24 cellular contexts compared by ENCODE assay signal in genomic region chr2:139454251-139454650, GRCh38.
"Had no signal": no experiment of that assay in that cellular context is flagged by ENCODE, and none has a peak within 500 bp of the region (broad histone marks: within the 10 kb centered on the region; RNA-seq: fewer than 3 reads in every experiment).

No MANE protein-coding gene starts in this region.

- H3K9me3 ChIP-seq: neutrophil, psoas muscle, right lobe of liver, sigmoid colon, thoracic aorta, thyroid gland had no signal

- H3K27me3 ChIP-seq: neutrophil, pancreas, right lobe of liver, sigmoid colon, stomach, thyroid gland, tibial nerve, upper lobe of left lung, uterus had no signal

- H3K4me1 ChIP-seq: pancreas, psoas muscle, right lobe of liver, sigmoid colon, stomach, thyroid gland, tibial nerve, upper lobe of left lung, uterus had no signal

- DNase-seq: naive thymus-derived CD8-positive, alpha-beta T cell; nephron progenitor cell; nucleus accumbens; pancreas; psoas muscle; right cardiac atrium; right lobe of liver; sigmoid colon; small intestine; stimulated activated CD4-positive, alpha-beta T cell treated with anti-CD3 and anti-CD28 coated beads, Interleukin-15, amount 100 ng/mL, for 24 hours; stimulated activated CD4-positive, alpha-beta T cell treated with anti-CD3 and anti-CD28 coated beads, Interleukin-2, amount 100 ng/mL, for 24 hours; stimulated activated CD4-positive, alpha-beta T cell treated with anti-CD3 and anti-CD28 coated beads, Interleukin-2, amount 100 ng/mL, for 48 hours; stimulated activated CD4-positive, alpha-beta T cell treated with anti-CD3 and anti-CD28 coated beads, Interleukin-4, amount 100 ng/mL, for 24 hours; stimulated activated naive B cell treated with anti-CD40 and anti-IgM and Interleukin-4, amounts not matched to agents 10 μg/mL and 1 μg/mL and 100 μg/mL, for 72 hours; stimulated activated naive CD4-positive, alpha-beta T cell treated with Interleukin-2 at 50 U/mL for 16 hours; stomach; thyroid gland; trophoblast cell; upper lobe of left lung; uterus had no signal

- H3K36me3 ChIP-seq: neutrophil, pancreas, right lobe of liver, sigmoid colon, stomach, thoracic aorta, thyroid gland, tibial nerve, upper lobe of left lung, uterus had no signal

- H3K27ac ChIP-seq: neutrophil, pancreas, psoas muscle, right lobe of liver, sigmoid colon, stomach, thoracic aorta, thyroid gland, tibial nerve, upper lobe of left lung, uterus had no signal

- H3K4me3 ChIP-seq: pancreas, psoas muscle, right lobe of liver, sigmoid colon, stomach, thoracic aorta, thyroid gland, tibial nerve, upper lobe of left lung, uterus had no signal

- ATAC-seq: naive thymus-derived CD8-positive, alpha-beta T cell; pancreas; psoas muscle; right cardiac atrium; stimulated activated effector memory CD8-positive, alpha-beta T cell treated with anti-CD3 and anti-CD28 coated beads, Interleukin-12 subunit alpha, Interleukin-12 subunit beta, amount 100 ng/mL, for 72 hours had no signal
